In genomic region chr7:36318116-36318515, GRCh38 we compare ENCODE assay signal across 24 cellular contexts.
"Had no signal": no experiment of that assay in that cellular context is flagged by ENCODE, and none has a peak within 500 bp of the region (broad histone marks: within the 10 kb centered on the region; RNA-seq: fewer than 3 reads in every experiment).

No MANE protein-coding gene starts in this region.

- H3K36me3 Mint-ChIP-seq: natural killer cell; stimulated activated memory B cell treated with anti-CD40 and anti-IgM and Interleukin-4, amounts not matched to agents 10 μg/mL and 1 μg/mL and 100 μg/mL, for 72 hours; type B pancreatic cell had no signal

- H3K4me1 Mint-ChIP-seq: natural killer cell had no signal

- H3K4me3 Mint-ChIP-seq: dendritic cell treated with granulocyte-macrophage colony-stimulating factor and Interleukin-4, amounts not matched to agents 40 ng/mL and 50 ng/mL, for 4 days; natural killer cell; neural progenitor cell; stimulated activated memory B cell treated with anti-CD40 and anti-IgM and Interleukin-4, amounts not matched to agents 10 μg/mL and 1 μg/mL and 100 μg/mL, for 72 hours; type B pancreatic cell had no signal

- H3K79me2 ChIP-seq: hepatocyte had no signal

- H3K4me1 ChIP-seq: colonic mucosa, foreskin keratinocyte, prostate gland, right atrium auricular region, testis, tibial artery had no signal

- H3K27ac ChIP-seq: colonic mucosa, esophagus muscularis mucosa, foreskin keratinocyte, gastroesophageal sphincter, heart left ventricle, hepatocyte, neural progenitor cell, prostate gland, right atrium auricular region, testis, tibial artery had no signal

- H3K27me3 ChIP-seq: colonic mucosa, esophagus muscularis mucosa, foreskin keratinocyte, gastroesophageal sphincter, heart left ventricle, hepatocyte, neural progenitor cell, right atrium auricular region, testis, tibial artery had no signal

- H3K4me2 ChIP-seq: hepatocyte, neural progenitor cell had no signal

- H3K4me3 ChIP-seq: colonic mucosa, esophagus muscularis mucosa, gastroesophageal sphincter, heart left ventricle, hepatocyte, neural progenitor cell, prostate gland, right atrium auricular region, testis, tibial artery had no signal

- H3K36me3 ChIP-seq: colonic mucosa, esophagus muscularis mucosa, gastroesophageal sphincter, heart left ventricle, neural progenitor cell, prostate gland, right atrium auricular region, tibial artery had no signal

- H3K9ac ChIP-seq: neural progenitor cell had no signal

- ATAC-seq: gastroesophageal sphincter; heart left ventricle; left lobe of liver; natural killer cell; sciatic nerve; stimulated activated memory B cell treated with anti-CD40 and anti-IgM and Interleukin-4, amounts not matched to agents 10 μg/mL and 1 μg/mL and 100 μg/mL, for 72 hours; stimulated activated naive CD8-positive, alpha-beta T cell treated with anti-CD3 and anti-CD28 coated beads, Interleukin-15, Interleukin-2, amounts not matched to agents 100 U/mL and 50 U/mL, for 24 hours had no signal

- H3K9me3 Mint-ChIP-seq: dendritic cell treated with granulocyte-macrophage colony-stimulating factor and Interleukin-4, amounts not matched to agents 40 ng/mL and 50 ng/mL, for 4 days; natural killer cell; stimulated activated memory B cell treated with anti-CD40 and anti-IgM and Interleukin-4, amounts not matched to agents 10 μg/mL and 1 μg/mL and 100 μg/mL, for 72 hours; type B pancreatic cell had no signal

- H3K27me3 Mint-ChIP-seq: type B pancreatic cell had no signal

- H3K27ac Mint-ChIP-seq: dendritic cell treated with granulocyte-macrophage colony-stimulating factor and Interleukin-4, amounts not matched to agents 40 ng/mL and 50 ng/mL, for 4 days; natural killer cell; neural progenitor cell; stimulated activated memory B cell treated with anti-CD40 and anti-IgM and Interleukin-4, amounts not matched to agents 10 μg/mL and 1 μg/mL and 100 μg/mL, for 72 hours; type B pancreatic cell had no signal

- DNase-seq: colonic mucosa; effector CD8-positive, alpha-beta T cell; foreskin keratinocyte; heart left ventricle; kidney; mesenchymal stem cell; natural killer cell; stimulated activated CD4-positive, alpha-beta T cell treated with anti-CD3 and anti-CD28 coated beads, Interleukin-2, amount 100 ng/mL, for 24 hours; stimulated activated CD4-positive, alpha-beta T cell treated with anti-CD3 and anti-CD28 coated beads, Interleukin-4, amount 100 ng/mL, for 4 hours; stimulated activated naive CD8-positive, alpha-beta T cell treated with anti-CD3 and anti-CD28 coated beads, Interleukin-15, Interleukin-2, amounts not matched to agents 100 U/mL and 50 U/mL, for 24 hours; substantia nigra; testis; tibial artery had no signal
